ENCODE assay signal across 8 cellular contexts in genomic region chr7:129829677-129830631, GRCh38.
DNase-seq lines count a peak whose midpoint lies in the region; ATAC-seq and TF ChIP-seq lines count a peak whose summit lies in the region.

No MANE protein-coding gene starts in this region.

- no peak for ATAC-seq in HG02870 (IDR thresholded peaks at IDR 0.05; ENCODE audit: unreplicated experiment)
- no peak for ATAC-seq in GM18873 (IDR thresholded peaks at IDR 0.05; ENCODE audit: low FRiP score, unreplicated experiment)

- peak overlapping the region; percentile 64 to 73 for H3K27ac ChIP-seq in right atrium auricular region

- H3K4me3 ChIP-seq in right atrium auricular region = peak overlapping the region; percentile 1 to 25

- no peaks in the 10 kb centered on the region for H3K9me3 ChIP-seq in right atrium auricular region

- TF ChIP-seq CTCF in right atrium auricular region (IDR thresholded peaks at IDR 0.05) = peak; percentile 80 to 93

- no peaks in the 10 kb centered on the region for H3K27me3 ChIP-seq in right atrium auricular region

- H3K4me1 ChIP-seq in right atrium auricular region = peaks cover 0 to 47% of the 10 kb centered on the region in 2 donors

- peak; percentile 15 for DNase-seq in GDM1 (lab: John Stamatoyannopoulos, UW)
- peak; percentile 92 for DNase-seq in NCI-H1092 treated with DMSO at 0.1 percent for 48 hours (lab: John Stamatoyannopoulos, UW)
- peak; percentile 72 for DNase-seq in SW480 (ENCODE audit: low spot score)
- DNase-seq in amygdala (lab: John Stamatoyannopoulos, UW) = peak in 49 of 56 donors; percentile 5 to 77 (median 47)
- no peak for DNase-seq in right atrium auricular region (ENCODE audit: low spot score)
- peak; percentile 57 for DNase-seq in pulmonary artery endothelial cell (ENCODE audit: low read depth, low spot score)

- peaks cover 10% of the 10 kb centered on the region for H3K36me3 ChIP-seq in right atrium auricular region
